Comparison of ENCODE assay signal across 8 cellular contexts in genomic region chr7:18369011-18369410, GRCh38.
"Had no signal": no experiment of that assay in that cellular context is flagged by ENCODE, and none has a peak within 500 bp of the region (broad histone marks: within the 10 kb centered on the region; RNA-seq: fewer than 3 reads in every experiment).

No MANE protein-coding gene starts in this region.

- FAIRE-seq: HepG2, HTR-8/SVneo, K562 had no signal

- ATAC-seq: HepG2, K562 had no signal

- H3K27ac Mint-ChIP-seq: IgD-negative memory B cell had no signal

- H3K4me3 ChIP-seq: K562 had no signal

- H3K4me3 Mint-ChIP-seq: IgD-negative memory B cell had no signal

- DNase-seq: IMR-90, KBM-7, KG1 had no signal

- H3K9me3 Mint-ChIP-seq: IgD-negative memory B cell had no signal

- H3K27ac ChIP-seq: HL-60 had no signal

- H3K27me3 Mint-ChIP-seq: IgD-negative memory B cell had no signal
